ENCODE assay signal across 1 cellular context in the genomic region with DNA sequence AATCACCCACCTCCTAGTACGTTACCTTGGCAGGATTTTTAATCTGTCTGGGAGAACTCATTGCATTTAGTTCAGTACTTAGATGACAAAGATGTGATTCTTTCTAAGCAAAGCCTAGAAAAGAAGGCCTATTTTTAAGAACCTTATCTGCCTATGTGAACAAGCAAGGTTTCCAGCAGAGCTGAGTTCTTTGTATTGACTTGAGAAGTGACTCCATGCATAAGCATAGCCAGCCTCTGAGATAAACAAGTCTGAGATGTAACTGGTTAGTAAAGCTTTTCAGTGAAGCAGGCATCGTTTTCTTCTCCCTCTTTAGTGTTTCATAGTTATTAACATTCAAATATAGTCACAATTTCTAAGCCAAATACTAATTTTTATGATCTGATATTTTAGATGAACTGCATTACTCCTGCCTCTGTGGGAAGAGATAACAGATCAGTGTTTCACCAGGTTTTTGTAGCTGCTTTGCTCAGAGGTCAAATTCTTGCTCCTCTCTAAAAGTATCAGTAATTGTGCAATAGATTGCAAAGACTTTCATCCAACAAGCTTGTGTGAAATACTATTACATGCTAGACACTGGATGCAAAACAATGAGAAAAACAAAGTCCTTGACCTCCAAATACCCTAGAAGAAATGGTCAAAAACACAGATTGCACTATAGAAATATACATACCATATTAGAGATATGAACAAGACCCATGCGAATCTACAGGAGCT.
TF ChIP-seq lines count a peak whose summit lies in the region.

No MANE protein-coding gene starts in this region.

TF ChIP-seq in K562, 482 proteins besides CTCF, POLR2A, EP300 and RAD21 (continued from another document):
- TF ChIP-seq, protein P1, sequence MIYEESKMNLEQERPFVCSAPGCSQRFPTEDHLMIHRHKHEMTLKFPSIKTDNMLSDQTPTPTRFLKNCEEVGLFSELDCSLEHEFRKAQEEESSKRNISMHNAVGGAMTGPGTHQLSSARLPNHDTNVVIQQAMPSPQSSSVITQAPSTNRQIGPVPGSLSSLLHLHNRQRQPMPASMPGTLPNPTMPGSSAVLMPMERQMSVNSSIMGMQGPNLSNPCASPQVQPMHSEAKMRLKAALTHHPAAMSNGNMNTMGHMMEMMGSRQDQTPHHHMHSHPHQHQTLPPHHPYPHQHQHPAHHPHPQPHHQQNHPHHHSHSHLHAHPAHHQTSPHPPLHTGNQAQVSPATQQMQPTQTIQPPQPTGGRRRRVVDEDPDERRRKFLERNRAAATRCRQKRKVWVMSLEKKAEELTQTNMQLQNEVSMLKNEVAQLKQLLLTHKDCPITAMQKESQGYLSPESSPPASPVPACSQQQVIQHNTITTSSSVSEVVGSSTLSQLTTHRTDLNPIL (CRISPR knock-in tag; IDR thresholded peaks at IDR 0.05), result no peak
- TF ChIP-seq HIVEP1 (CRISPR knock-in tag; IDR thresholded peaks at IDR 0.05) (no peak), ETV5 (CRISPR knock-in tag; IDR thresholded peaks at IDR 0.05; ENCODE audit: low read depth) (no peak), NR2C2 (CRISPR knock-in tag; IDR thresholded peaks at IDR 0.05) (no peak), NR2C2 (tag; IDR thresholded peaks at IDR 0.05) (peak; percentile 16; the same call in 1 of the 2 replicates), CLOCK (CRISPR knock-in tag; IDR thresholded peaks at IDR 0.05; ENCODE audit: borderline replicate concordance) (no peak), HNRNPK (IDR thresholded peaks at IDR 0.05; ENCODE audit: low read depth, low read length, poor library complexity, severe bottlenecking) (no peak), CBX3 (IDR thresholded peaks at IDR 0.05; ENCODE audit: borderline replicate concordance in 1 of 2, low read length in 2 of 2) (no peak), CEBPG (CRISPR knock-in tag; IDR thresholded peaks at IDR 0.05) (no peak), CEBPG (tag; conservative IDR thresholded peaks at IDR 0.05 in 1 of 2, IDR thresholded peaks at IDR 0.05 in 1 of 2) (peak; percentile 78 to 82)
- TF ChIP-seq, protein P2, sequence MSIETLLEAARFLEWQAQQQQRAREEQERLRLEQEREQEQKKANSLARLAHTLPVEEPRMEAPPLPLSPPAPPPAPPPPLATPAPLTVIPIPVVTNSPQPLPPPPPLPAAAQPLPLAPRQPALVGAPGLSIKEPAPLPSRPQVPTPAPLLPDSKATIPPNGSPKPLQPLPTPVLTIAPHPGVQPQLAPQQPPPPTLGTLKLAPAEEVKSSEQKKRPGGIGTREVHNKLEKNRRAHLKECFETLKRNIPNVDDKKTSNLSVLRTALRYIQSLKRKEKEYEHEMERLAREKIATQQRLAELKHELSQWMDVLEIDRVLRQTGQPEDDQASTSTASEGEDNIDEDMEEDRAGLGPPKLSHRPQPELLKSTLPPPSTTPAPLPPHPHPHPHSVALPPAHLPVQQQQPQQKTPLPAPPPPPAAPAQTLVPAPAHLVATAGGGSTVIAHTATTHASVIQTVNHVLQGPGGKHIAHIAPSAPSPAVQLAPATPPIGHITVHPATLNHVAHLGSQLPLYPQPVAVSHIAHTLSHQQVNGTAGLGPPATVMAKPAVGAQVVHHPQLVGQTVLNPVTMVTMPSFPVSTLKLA (conservative IDR thresholded peaks at IDR 0.05), result no peak
